1 cellular context compared by ENCODE assay signal in the genomic region with DNA sequence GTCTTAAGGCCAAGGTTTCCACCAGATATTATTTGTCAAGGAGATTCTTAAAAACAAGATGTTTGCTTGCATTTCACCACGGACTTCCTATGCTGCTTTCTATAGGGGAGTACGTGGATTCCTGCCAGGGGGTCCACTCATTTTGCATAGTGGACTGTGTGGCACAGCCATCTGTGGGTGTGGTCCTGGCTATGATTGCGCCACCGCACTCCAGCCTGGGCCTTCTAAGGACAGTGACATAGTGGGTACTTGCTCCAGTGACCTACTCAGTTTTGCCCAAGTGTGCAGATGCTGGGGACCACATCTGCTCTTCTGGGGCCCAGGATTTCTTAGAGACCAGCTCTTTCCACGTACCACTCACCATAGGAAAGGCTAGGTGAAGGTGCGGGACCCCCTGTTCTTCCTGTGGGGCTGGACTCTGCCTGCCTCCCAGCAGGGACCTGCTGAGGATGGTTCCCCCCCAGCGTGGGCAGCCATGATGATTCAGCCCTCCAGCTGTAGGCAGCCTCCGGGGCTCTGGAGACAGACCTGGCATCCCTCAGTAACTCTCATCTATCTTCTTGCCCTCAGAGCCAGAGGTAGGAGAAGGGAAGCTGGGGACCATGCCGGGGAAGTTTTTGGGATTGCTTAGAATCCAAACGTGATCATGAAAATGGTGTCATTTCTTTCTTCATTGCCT.
TF ChIP-seq lines count a peak whose summit lies in the region.

No MANE protein-coding gene starts in this region.

TF ChIP-seq in H1, 55 proteins besides CTCF, POLR2A, EP300 and RAD21:
- no peak for TF ChIP-seq KDM5A (IDR thresholded peaks at IDR 0.05; ENCODE audit: low read length)
- no peak for TF ChIP-seq PHF8 (conservative IDR thresholded peaks at IDR 0.05; ENCODE audit: low read depth, low read length)
- no peak for TF ChIP-seq BCL11A (IDR thresholded peaks at IDR 0.05; ENCODE audit: low read depth in 2 of 2, low read length in 2 of 2)
- TF ChIP-seq EZH2 (IDR thresholded peaks at IDR 0.05; ENCODE audit: low read depth, low read length, severe bottlenecking) = no peak
- no peak for TF ChIP-seq YY1 (IDR thresholded peaks at IDR 0.05; ENCODE audit: low read depth, low read length)
- no peak for TF ChIP-seq CEBPB (IDR thresholded peaks at IDR 0.05; ENCODE audit: low read depth, low read length)
